8 cellular contexts compared by ENCODE assay signal in the genomic region with DNA sequence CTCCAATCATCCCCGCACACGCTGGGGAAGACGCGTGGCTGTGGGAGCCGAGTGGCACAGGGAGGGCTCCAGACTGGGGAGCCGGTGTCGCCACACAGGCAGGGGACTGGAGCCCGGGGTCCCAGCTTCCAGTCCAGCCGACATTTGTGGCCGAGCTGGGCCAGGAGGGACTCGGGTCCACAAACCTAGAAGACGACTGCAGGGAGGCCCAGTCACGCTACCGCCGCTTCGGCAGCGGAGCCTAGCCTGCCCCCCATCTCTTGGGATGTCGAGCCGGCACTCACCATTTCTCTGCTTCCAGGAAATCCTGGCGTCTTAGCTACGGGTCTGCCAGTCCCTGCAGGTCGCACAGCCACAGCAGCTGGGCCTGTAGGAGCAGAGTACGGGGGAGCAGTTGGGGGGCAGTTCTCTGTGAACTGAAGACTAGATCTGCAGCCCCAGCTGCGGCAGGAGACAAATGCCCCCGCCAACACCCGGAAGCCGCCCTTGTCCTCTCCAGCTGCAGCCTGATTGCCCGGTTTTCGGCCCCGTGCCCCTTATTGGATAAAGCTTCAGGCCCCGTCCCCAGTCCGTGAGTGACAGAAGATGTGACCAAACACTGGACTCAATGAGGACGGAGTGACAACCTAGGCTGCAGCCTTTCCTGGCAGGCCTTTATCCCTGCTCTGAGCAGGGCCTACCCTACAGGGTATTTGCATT.
DNase-seq lines count a peak whose midpoint lies in the region; ATAC-seq lines count a peak whose summit lies in the region.

No MANE protein-coding gene starts in this region.

- no peaks in the 10 kb centered on the region for H3K36me3 ChIP-seq in CD8-positive, alpha-beta memory T cell (ENCODE audit: insufficient read depth, low read length)
- peaks cover 34% of the 10 kb centered on the region for H3K36me3 ChIP-seq in MG63

- intact Hi-C loops in left cardiac atrium (cut with DNase I), result no loop called here

- peak in 2 of 5 donors; percentile 8 to 20 for DNase-seq in CD8-positive, alpha-beta memory T cell
- DNase-seq in MG63 (peak; percentile 97), amniotic stem cell (lab: John Stamatoyannopoulos, UW) (peak; percentile 53), left cardiac atrium (peak; percentile 89), pulmonary artery endothelial cell (ENCODE audit: low read depth, low spot score) (peak; percentile 82), GM19240 (ENCODE audit: insufficient read length, low spot score) (no peak)
- DNase-seq in central memory CD4-positive, alpha-beta T cell, result no peak

- peaks cover 9% of the 10 kb centered on the region for H3K9me3 ChIP-seq in CD8-positive, alpha-beta memory T cell (ENCODE audit: low read length)
- H3K9me3 ChIP-seq in MG63, result peaks cover 17% of the 10 kb centered on the region

- ATAC-seq in GM21447 (IDR thresholded peaks at IDR 0.05; ENCODE audit: unreplicated experiment), result peak; percentile 99
- peak; percentile 100 for ATAC-seq in left cardiac atrium

- H3K27me3 ChIP-seq in CD8-positive, alpha-beta memory T cell (ENCODE audit: insufficient read depth, low read length, poor library complexity, severe bottlenecking), result no peaks in the 10 kb centered on the region
- no peaks in the 10 kb centered on the region for H3K27me3 ChIP-seq in MG63

- no peak overlapping the region for H3K27ac Mint-ChIP-seq in CD8-positive, alpha-beta memory T cell

- peak overlapping the region; percentile 61 for H3K27ac ChIP-seq in CD8-positive, alpha-beta memory T cell (ENCODE audit: low read depth, low read length)

- POLR2A ChIA-PET in CD8-positive, alpha-beta memory T cell (lab: Charles Lee), result no interaction called here

- H3K9me3 Mint-ChIP-seq in CD8-positive, alpha-beta memory T cell, result peaks cover 10 to 24% (median 19%) of the 10 kb centered on the region in 5 donors

- CTCF ChIA-PET in CD8-positive, alpha-beta memory T cell (lab: Charles Lee), result no interaction called here

- H3K4me3 Mint-ChIP-seq in CD8-positive, alpha-beta memory T cell, result peak overlapping the region in 4 of 7 donors; percentile 3 to 73 (median 59)

- peaks cover 0 to 1% (median 0%) of the 10 kb centered on the region in 3 donors for H3K4me1 Mint-ChIP-seq in CD8-positive, alpha-beta memory T cell

- H3K4me3 ChIP-seq in CD8-positive, alpha-beta memory T cell (ENCODE audit: low read length), result no peak overlapping the region
- H3K4me3 ChIP-seq in MG63, result peak overlapping the region; percentile 69

- H3K4me1 ChIP-seq in CD8-positive, alpha-beta memory T cell (ENCODE audit: insufficient read depth, low read length), result no peaks in the 10 kb centered on the region

- H3K27me3 Mint-ChIP-seq in CD8-positive, alpha-beta memory T cell, result no peaks in the 10 kb centered on the region

- peaks cover 0 to 4% (median 0%) of the 10 kb centered on the region in 3 donors for H3K36me3 Mint-ChIP-seq in CD8-positive, alpha-beta memory T cell

Comparison
In these comparisons a context has a peak if more than half of its experiments do, and no peak if none do; other contexts are left out.
1. DNase-seq: peak in MG63 (single experiment), amniotic stem cell (single experiment), left cardiac atrium (single experiment) and pulmonary artery endothelial cell (single experiment); none in central memory CD4-positive, alpha-beta T cell (single experiment) and GM19240 (single experiment).